In genomic region chr10:113666682-113667252, GRCh38 we compare ENCODE assay signal across 11 cellular contexts. TPM values are rescaled to one million over a fixed set of nuclear protein-coding genes. Genes with fewer than 3 reads are reported as not detected.
A peak's percentile ranks its signal among the peaks of the same experiment; 100 is the strongest.
DNase-seq lines count a peak whose midpoint lies in the region; ATAC-seq and TF ChIP-seq lines count a peak whose summit lies in the region.
"Had no signal": no experiment of that assay in that cellular context is flagged by ENCODE, and none has a peak within 500 bp of the region (broad histone marks: within the 10 kb centered on the region; RNA-seq: fewer than 3 reads in every experiment).

No MANE protein-coding gene starts in this region.

- no peak for TF ChIP-seq CTCF in epithelial cell of esophagus (IDR thresholded peaks at IDR 0.05; ENCODE audit: insufficient read depth, low read depth, low read length, missing control alignments)

- H3K4me3 ChIP-seq in epithelial cell of esophagus (ENCODE audit: low read length): no peak overlapping the region
- H3K4me3 ChIP-seq: thoracic aorta had no signal

- ATAC-seq in GM18505 (IDR thresholded peaks at IDR 0.05; ENCODE audit: unreplicated experiment) (peak; percentile 77), GM21576 (IDR thresholded peaks at IDR 0.05; ENCODE audit: unreplicated experiment) (peak; percentile 71), HG03457 (IDR thresholded peaks at IDR 0.05; ENCODE audit: unreplicated experiment) (no peak)

- DNase-seq in HT1080 (ENCODE audit: low read depth) (peak; percentile 68), epithelial cell of esophagus (ENCODE audit: low read depth) (peak; percentile 8), amniotic stem cell (lab: John Stamatoyannopoulos, UW) (no peak), cerebellar cortex (ENCODE audit: low spot score) (no peak)
- DNase-seq in activated CD8-positive, alpha-beta memory T cell treated with anti-CD3 and anti-CD28 coated beads for 24 hours: no peak
- DNase-seq: NCI-H1417 had no signal

- no peak for TF ChIP-seq POLR2A in GM18505 (IDR thresholded peaks at IDR 0.05; ENCODE audit: borderline replicate concordance, extremely low read depth, insufficient read depth, insufficient read length)

RNA-seq across cellular contexts. Expression of gene NRAP, which starts 2.9 kb away (rescaled TPM):
- not detected in 2 replicates for total RNA-seq in HT1080 (2014; rRNA removed; shearing (Covaris generic))
- 0.03 TPM in 1 of 2 replicates, not detected in the other for polyA plus RNA-seq in HT1080 (2015; cell fraction: cytosol; rRNA removed)
- not detected in 2 replicates for polyA plus RNA-seq in HT1080 (2015; cell fraction: nucleus; rRNA removed)
- total RNA-seq: activated CD8-positive, alpha-beta memory T cell treated with anti-CD3 and anti-CD28 coated beads for 36 hours; thoracic aorta had no signal

RNA-seq across cellular contexts. Expression of gene CASP7, which starts 12.9 kb away (rescaled TPM):
- 28.7 and 32.0 TPM in 2 replicates for total RNA-seq in HT1080 (2014; rRNA removed; shearing (Covaris generic))
- 14.0 and 16.1 TPM in 2 replicates for polyA plus RNA-seq in HT1080 (2015; cell fraction: cytosol; rRNA removed)
- 13.6 and 15.6 TPM in 2 replicates for polyA plus RNA-seq in HT1080 (2015; cell fraction: nucleus; rRNA removed)

Comparison
In these comparisons a context has a peak if more than half of its experiments do, and no peak if none do; other contexts are left out.
1. DNase-seq: peak in HT1080 (single experiment) and epithelial cell of esophagus (single experiment); none in amniotic stem cell (single experiment), cerebellar cortex (single experiment) and activated CD8-positive, alpha-beta memory T cell treated with anti-CD3 and anti-CD28 coated beads for 24 hours (single experiment).